9 cellular contexts compared by ENCODE assay signal in the genomic region with DNA sequence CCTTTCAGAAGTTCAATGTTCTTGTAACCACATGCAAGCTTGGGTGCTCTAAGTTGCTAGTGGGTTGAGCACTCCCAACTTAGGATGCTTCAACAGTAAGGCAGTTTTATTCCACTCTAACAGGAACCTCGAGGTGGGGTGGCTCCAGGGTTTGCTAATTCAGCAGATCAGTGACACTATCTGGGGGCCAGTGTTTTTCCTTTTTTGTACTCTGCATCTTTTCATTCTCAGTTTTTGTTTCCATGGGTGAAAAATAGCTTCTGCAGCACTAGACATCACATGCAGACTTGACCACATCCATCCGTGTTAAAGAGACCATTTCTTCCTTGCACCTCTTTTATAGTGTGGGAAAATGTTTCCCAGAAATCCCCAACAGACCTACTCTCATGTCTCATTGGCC.
"Had no signal": no experiment of that assay in that cellular context is flagged by ENCODE, and none has a peak within 500 bp of the region (broad histone marks: within the 10 kb centered on the region; RNA-seq: fewer than 3 reads in every experiment).

No MANE protein-coding gene starts in this region.

- H2AFZ ChIP-seq: GM23338 had no signal

- H3K27ac ChIP-seq: HL-60, KMS-11 had no signal

- H3K9me3 ChIP-seq: HAP-1 had no signal

- FAIRE-seq: HepG2 had no signal

- H3K36me3 ChIP-seq: HAP-1 had no signal

- H3K4me1 ChIP-seq: HAP-1 had no signal

- H3K4me3 ChIP-seq: GM23338, HAP-1 had no signal

- ATAC-seq: GM23338, HCT116, HepG2 had no signal

- DNase-seq: H7, HFFc6, KBM-7 had no signal

- H3K9ac ChIP-seq: KMS-11 had no signal

- H3K4me2 ChIP-seq: GM23338, KMS-11 had no signal
